1 cellular context compared by ENCODE assay signal in the genomic region with DNA sequence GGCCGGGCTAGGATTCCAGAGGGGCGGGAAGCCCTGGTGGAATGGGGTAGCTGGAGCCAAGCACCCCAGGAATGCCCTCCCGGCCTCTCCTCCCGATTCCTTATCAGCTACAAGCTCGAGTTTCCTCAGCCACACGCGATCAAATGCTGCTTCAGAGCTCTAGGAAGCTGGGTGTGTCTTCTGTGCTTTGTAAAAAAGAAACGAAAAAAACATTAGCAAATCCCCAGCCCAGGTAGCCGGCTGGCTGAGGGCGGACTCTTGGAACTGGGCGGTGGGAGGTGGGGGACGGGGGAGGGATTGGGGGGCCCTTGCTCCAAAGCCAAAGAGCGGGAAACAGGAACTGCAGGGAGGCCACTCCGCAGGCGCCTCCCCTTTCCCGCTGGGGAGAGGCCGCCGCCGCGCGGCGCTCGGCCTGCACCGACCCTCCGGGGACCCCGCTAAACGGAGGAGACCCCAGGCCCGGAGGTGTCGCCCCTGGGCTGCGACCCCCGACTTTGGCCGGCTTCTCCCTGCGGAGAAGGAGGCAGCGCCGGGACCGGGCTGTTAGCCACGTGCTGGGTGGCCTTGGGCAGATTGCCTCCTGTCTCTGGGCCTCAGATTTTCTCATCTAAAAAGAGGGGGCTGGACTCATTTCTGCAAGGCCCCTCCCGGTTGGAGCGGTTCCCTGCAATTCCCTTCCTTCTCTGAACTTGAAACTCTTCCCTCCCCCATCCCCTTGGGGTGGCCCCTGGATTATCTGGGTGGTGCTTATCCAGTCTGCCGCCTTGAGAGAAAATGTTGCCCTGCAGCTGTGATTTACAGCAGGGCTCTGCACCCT.
TF ChIP-seq lines count a peak whose summit lies in the region.

No MANE protein-coding gene starts in this region.

TF ChIP-seq in K562, 482 proteins besides CTCF, POLR2A, EP300 and RAD21 (continued from another document and continues in another):
- TF ChIP-seq, protein P1, sequence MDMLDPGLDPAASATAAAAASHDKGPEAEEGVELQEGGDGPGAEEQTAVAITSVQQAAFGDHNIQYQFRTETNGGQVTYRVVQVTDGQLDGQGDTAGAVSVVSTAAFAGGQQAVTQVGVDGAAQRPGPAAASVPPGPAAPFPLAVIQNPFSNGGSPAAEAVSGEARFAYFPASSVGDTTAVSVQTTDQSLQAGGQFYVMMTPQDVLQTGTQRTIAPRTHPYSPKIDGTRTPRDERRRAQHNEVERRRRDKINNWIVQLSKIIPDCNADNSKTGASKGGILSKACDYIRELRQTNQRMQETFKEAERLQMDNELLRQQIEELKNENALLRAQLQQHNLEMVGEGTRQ (CRISPR knock-in tag; IDR thresholded peaks at IDR 0.05) = 0 out of 2 replicates have a peak, but pooled peaks have one; percentile 5
- TF ChIP-seq JUND (IDR thresholded peaks at IDR 0.05; ENCODE audit: borderline replicate concordance, low read depth, low read length) (no peak), JUND (tag; IDR thresholded peaks at IDR 0.05; ENCODE audit: borderline replicate concordance, low read depth, low read length) (no peak), CBFA2T2 (conservative IDR thresholded peaks at IDR 0.05) (peak; percentile 26; the same call in 1 of the 2 replicates), BHLHE40 (IDR thresholded peaks at IDR 0.05; ENCODE audit: low read length) (0 out of 2 replicates have a peak, but pooled peaks have one; percentile 11), FUS (optimal IDR thresholded peaks at IDR 0.05; ENCODE audit: low read depth, low read length) (no peak), ZNF124 (CRISPR knock-in tag; IDR thresholded peaks at IDR 0.05) (no peak), ILK (tag; IDR thresholded peaks at IDR 0.05; ENCODE audit: borderline replicate concordance, low read depth) (no peak), SMAD4 (CRISPR knock-in tag; conservative IDR thresholded peaks at IDR 0.05) (no peak; the same call in none of the 2 replicates), PRPF4 (IDR thresholded peaks at IDR 0.05; ENCODE audit: insufficient read depth, low read depth, low read length, poor library complexity, severe bottlenecking) (no peak), NFXL1 (CRISPR knock-in tag; IDR thresholded peaks at IDR 0.05) (no peak), FOXA1 (IDR thresholded peaks at IDR 0.05; ENCODE audit: borderline replicate concordance) (no peak), TAF1 (IDR thresholded peaks at IDR 0.05; ENCODE audit: control insufficient read depth, extremely low read depth, insufficient read depth, low read length, severe bottlenecking) (no peak), CREBBP (IDR thresholded peaks at IDR 0.05; ENCODE audit: low read depth, low read length) (no peak), SP1 (CRISPR knock-in tag; IDR thresholded peaks at IDR 0.05) (no peak), ZBTB8A (IDR thresholded peaks at IDR 0.05; ENCODE audit: partially characterized antibody) (no peak), ZNF239 (CRISPR knock-in tag; IDR thresholded peaks at IDR 0.05) (no peak), NR2C2 (CRISPR knock-in tag; IDR thresholded peaks at IDR 0.05) (no peak), NR2C2 (tag; IDR thresholded peaks at IDR 0.05) (no peak), GABPB2 (CRISPR knock-in tag; conservative IDR thresholded peaks at IDR 0.05) (no peak)
- TF ChIP-seq, protein P2, sequence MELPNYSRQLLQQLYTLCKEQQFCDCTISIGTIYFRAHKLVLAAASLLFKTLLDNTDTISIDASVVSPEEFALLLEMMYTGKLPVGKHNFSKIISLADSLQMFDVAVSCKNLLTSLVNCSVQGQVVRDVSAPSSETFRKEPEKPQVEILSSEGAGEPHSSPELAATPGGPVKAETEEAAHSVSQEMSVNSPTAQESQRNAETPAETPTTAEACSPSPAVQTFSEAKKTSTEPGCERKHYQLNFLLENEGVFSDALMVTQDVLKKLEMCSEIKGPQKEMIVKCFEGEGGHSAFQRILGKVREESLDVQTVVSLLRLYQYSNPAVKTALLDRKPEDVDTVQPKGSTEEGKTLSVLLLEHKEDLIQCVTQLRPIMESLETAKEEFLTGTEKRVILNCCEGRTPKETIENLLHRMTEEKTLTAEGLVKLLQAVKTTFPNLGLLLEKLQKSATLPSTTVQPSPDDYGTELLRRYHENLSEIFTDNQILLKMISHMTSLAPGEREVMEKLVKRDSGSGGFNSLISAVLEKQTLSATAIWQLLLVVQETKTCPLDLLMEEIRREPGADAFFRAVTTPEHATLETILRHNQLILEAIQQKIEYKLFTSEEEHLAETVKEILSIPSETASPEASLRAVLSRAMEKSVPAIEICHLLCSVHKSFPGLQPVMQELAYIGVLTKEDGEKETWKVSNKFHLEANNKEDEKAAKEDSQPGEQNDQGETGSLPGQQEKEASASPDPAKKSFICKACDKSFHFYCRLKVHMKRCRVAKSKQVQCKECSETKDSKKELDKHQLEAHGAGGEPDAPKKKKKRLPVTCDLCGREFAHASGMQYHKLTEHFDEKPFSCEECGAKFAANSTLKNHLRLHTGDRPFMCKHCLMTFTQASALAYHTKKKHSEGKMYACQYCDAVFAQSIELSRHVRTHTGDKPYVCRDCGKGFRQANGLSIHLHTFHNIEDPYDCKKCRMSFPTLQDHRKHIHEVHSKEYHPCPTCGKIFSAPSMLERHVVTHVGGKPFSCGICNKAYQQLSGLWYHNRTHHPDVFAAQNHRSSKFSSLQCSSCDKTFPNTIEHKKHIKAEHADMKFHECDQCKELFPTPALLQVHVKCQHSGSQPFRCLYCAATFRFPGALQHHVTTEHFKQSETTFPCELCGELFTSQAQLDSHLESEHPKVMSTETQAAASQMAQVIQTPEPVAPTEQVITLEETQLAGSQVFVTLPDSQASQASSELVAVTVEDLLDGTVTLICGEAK (IDR thresholded peaks at IDR 0.05) = no peak
- TF ChIP-seq, protein P2 (CRISPR knock-in tag; IDR thresholded peaks at IDR 0.05) = no peak
- TF ChIP-seq, protein P3, sequence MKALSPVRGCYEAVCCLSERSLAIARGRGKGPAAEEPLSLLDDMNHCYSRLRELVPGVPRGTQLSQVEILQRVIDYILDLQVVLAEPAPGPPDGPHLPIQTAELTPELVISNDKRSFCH (CRISPR knock-in tag; IDR thresholded peaks at IDR 0.05) = no peak
- TF ChIP-seq, protein P3 (tag; IDR thresholded peaks at IDR 0.05) = peak; percentile 54; the same call in 1 of the 2 replicates
- TF ChIP-seq, protein P4, sequence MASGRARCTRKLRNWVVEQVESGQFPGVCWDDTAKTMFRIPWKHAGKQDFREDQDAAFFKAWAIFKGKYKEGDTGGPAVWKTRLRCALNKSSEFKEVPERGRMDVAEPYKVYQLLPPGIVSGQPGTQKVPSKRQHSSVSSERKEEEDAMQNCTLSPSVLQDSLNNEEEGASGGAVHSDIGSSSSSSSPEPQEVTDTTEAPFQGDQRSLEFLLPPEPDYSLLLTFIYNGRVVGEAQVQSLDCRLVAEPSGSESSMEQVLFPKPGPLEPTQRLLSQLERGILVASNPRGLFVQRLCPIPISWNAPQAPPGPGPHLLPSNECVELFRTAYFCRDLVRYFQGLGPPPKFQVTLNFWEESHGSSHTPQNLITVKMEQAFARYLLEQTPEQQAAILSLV (tag; IDR thresholded peaks at IDR 0.05) = no peak
- TF ChIP-seq, protein P5, sequence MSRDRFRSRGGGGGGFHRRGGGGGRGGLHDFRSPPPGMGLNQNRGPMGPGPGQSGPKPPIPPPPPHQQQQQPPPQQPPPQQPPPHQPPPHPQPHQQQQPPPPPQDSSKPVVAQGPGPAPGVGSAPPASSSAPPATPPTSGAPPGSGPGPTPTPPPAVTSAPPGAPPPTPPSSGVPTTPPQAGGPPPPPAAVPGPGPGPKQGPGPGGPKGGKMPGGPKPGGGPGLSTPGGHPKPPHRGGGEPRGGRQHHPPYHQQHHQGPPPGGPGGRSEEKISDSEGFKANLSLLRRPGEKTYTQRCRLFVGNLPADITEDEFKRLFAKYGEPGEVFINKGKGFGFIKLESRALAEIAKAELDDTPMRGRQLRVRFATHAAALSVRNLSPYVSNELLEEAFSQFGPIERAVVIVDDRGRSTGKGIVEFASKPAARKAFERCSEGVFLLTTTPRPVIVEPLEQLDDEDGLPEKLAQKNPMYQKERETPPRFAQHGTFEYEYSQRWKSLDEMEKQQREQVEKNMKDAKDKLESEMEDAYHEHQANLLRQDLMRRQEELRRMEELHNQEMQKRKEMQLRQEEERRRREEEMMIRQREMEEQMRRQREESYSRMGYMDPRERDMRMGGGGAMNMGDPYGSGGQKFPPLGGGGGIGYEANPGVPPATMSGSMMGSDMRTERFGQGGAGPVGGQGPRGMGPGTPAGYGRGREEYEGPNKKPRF (IDR thresholded peaks at IDR 0.05; ENCODE audit: low read depth, low read length) = no peak
- TF ChIP-seq, protein P6, sequence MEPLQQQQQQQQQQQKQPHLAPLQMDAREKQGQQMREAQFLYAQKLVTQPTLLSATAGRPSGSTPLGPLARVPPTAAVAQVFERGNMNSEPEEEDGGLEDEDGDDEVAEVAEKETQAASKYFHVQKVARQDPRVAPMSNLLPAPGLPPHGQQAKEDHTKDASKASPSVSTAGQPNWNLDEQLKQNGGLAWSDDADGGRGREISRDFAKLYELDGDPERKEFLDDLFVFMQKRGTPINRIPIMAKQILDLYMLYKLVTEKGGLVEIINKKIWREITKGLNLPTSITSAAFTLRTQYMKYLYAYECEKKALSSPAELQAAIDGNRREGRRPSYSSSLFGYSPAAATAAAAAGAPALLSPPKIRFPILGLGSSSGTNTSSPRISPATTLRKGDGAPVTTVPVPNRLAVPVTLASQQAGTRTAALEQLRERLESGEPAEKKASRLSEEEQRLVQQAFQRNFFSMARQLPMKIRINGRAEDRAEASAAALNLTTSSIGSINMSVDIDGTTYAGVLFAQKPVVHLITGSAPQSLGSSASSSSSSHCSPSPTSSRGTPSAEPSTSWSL (CRISPR knock-in tag; IDR thresholded peaks at IDR 0.05; ENCODE audit: borderline replicate concordance) = no peak
- TF ChIP-seq, protein P7, sequence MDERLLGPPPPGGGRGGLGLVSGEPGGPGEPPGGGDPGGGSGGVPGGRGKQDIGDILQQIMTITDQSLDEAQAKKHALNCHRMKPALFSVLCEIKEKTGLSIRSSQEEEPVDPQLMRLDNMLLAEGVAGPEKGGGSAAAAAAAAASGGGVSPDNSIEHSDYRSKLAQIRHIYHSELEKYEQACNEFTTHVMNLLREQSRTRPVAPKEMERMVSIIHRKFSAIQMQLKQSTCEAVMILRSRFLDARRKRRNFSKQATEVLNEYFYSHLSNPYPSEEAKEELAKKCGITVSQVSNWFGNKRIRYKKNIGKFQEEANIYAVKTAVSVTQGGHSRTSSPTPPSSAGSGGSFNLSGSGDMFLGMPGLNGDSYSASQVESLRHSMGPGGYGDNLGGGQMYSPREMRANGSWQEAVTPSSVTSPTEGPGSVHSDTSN (CRISPR knock-in tag; IDR thresholded peaks at IDR 0.05; ENCODE audit: low read depth) = no peak
- TF ChIP-seq, protein P7 (tag; conservative IDR thresholded peaks at IDR 0.05; ENCODE audit: low read depth) = no peak
- TF ChIP-seq, protein P8, sequence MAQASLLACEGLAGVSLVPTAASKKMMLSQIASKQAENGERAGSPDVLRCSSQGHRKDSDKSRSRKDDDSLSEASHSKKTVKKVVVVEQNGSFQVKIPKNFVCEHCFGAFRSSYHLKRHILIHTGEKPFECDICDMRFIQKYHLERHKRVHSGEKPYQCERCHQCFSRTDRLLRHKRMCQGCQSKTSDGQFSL (CRISPR knock-in tag; IDR thresholded peaks at IDR 0.05) = no peak
- TF ChIP-seq, protein P8 (tag; IDR thresholded peaks at IDR 0.05) = no peak
